ENCODE assay signal across 8 cellular contexts in genomic region chr7:18610331-18610948, GRCh38.
A peak's percentile ranks its signal among the peaks of the same experiment; 100 is the strongest.
DNase-seq lines count a peak whose midpoint lies in the region; ATAC-seq and TF ChIP-seq lines count a peak whose summit lies in the region.

No MANE protein-coding gene starts in this region.

- H3K4me3 Mint-ChIP-seq in endodermal cell = no peak overlapping the region
- H3K4me3 Mint-ChIP-seq in activated naive CD4-positive, alpha-beta T cell treated with anti-CD3 and anti-CD28 coated beads for 36 hours = no peak overlapping the region

- TF ChIP-seq CTCF in heart right ventricle (IDR thresholded peaks at IDR 0.05) = peak in 8 of 9 donors; percentile 17 to 61 (median 46)
- TF ChIP-seq CTCF in endodermal cell (conservative IDR thresholded peaks at IDR 0.05) = peak; percentile 83
- peak; percentile 45 for TF ChIP-seq CTCF in psoas muscle (IDR thresholded peaks at IDR 0.05)

- WGBS in heart right ventricle, 2 donors = 61 to 62% methylated on average over 8 of the region's 8 CpGs
- WGBS in endodermal cell (ENCODE audit: insufficient coverage in 1 of 2, insufficient read length in 1 of 2), 2 experiments = 23 to 40% methylated on average over 5 to 8 of the region's 8 CpGs
- 55 to 63% (median 57%) methylated on average over 8 of the region's 8 CpGs for WGBS in psoas muscle, 3 donors

- H3K27me3 ChIP-seq in heart right ventricle (no peaks in the 10 kb centered on the region), endodermal cell (ENCODE audit: control insufficient read depth, insufficient read depth, low read length, poor library complexity, severe bottlenecking) (no peaks in the 10 kb centered on the region), psoas muscle (ENCODE audit: insufficient read depth in 3 of 3, low read length in 2 of 3) (no peaks in the 10 kb centered on the region)

- peaks cover 3% of the 10 kb centered on the region for H3K36me3 Mint-ChIP-seq in endodermal cell (ENCODE audit: low read depth)
- no peaks in the 10 kb centered on the region for H3K36me3 Mint-ChIP-seq in activated naive CD4-positive, alpha-beta T cell treated with anti-CD3 and anti-CD28 coated beads for 36 hours (ENCODE audit: low read depth)

- no peak for ATAC-seq in heart right ventricle
- ATAC-seq in left cardiac atrium = no peak
- ATAC-seq in psoas muscle = no peak

- H3K27ac Mint-ChIP-seq in endodermal cell = no peak overlapping the region
- no peak overlapping the region for H3K27ac Mint-ChIP-seq in activated naive CD4-positive, alpha-beta T cell treated with anti-CD3 and anti-CD28 coated beads for 36 hours

- intact Hi-C loops in heart right ventricle (cut with DNase I) = no loop called here
- intact Hi-C loops in left cardiac atrium (cut with DNase I) = no loop called here
- intact Hi-C loops in psoas muscle (cut with DNase I) = loop anchor here in 1 of 2 donors (1.0 kb wide), 1 partner anchor 35 kb away; no protein-coding TSS in a partner anchor
- intact Hi-C loops in activated naive CD4-positive, alpha-beta T cell treated with anti-CD3 and anti-CD28 coated beads for 36 hours (cut with micrococcal nuclease) = no loop called here

- H3K9ac ChIP-seq in endodermal cell (ENCODE audit: extremely low read depth, low read length, poor library complexity, severe bottlenecking) = no peak overlapping the region

- peaks cover 0 to 9% (median 6%) of the 10 kb centered on the region in 11 donors for H3K9me3 ChIP-seq in heart right ventricle
- H3K9me3 ChIP-seq in endodermal cell (ENCODE audit: control insufficient read depth, low read length) = peaks cover 7% of the 10 kb centered on the region
- no peaks in the 10 kb centered on the region for H3K9me3 ChIP-seq in psoas muscle

- H3K27me3 Mint-ChIP-seq in endodermal cell (ENCODE audit: insufficient read depth) = no peaks in the 10 kb centered on the region
- no peaks in the 10 kb centered on the region for H3K27me3 Mint-ChIP-seq in activated naive CD4-positive, alpha-beta T cell treated with anti-CD3 and anti-CD28 coated beads for 36 hours (ENCODE audit: low read depth)

- H3K27ac ChIP-seq in heart right ventricle = no peak overlapping the region
- H3K27ac ChIP-seq in endodermal cell (ENCODE audit: low read depth, low read length) = no peak overlapping the region
- no peak overlapping the region for H3K27ac ChIP-seq in psoas muscle

- H3K9me3 Mint-ChIP-seq in endodermal cell = peaks cover 6% of the 10 kb centered on the region
- peaks cover 1% of the 10 kb centered on the region for H3K9me3 Mint-ChIP-seq in activated naive CD4-positive, alpha-beta T cell treated with anti-CD3 and anti-CD28 coated beads for 36 hours

- CTCF ChIA-PET in activated naive CD4-positive, alpha-beta T cell treated with anti-CD3 and anti-CD28 coated beads for 36 hours (lab: Charles Lee) = no interaction called here

- H3K4me3 ChIP-seq in heart right ventricle (no peak overlapping the region), endodermal cell (ENCODE audit: low read length) (no peak overlapping the region), psoas muscle (no peak overlapping the region)

- H3K36me3 ChIP-seq in heart right ventricle (peaks cover 0 to 35% (median 0%) of the 10 kb centered on the region in 9 donors), endodermal cell (ENCODE audit: control insufficient read depth, insufficient read depth, low read length) (no peaks in the 10 kb centered on the region), psoas muscle (ENCODE audit: insufficient read depth in 1 of 2, low read depth in 1 of 2) (peaks cover 0 to 4% of the 10 kb centered on the region in 2 donors)

- H3K4me1 Mint-ChIP-seq in endodermal cell = peaks cover 10% of the 10 kb centered on the region
- H3K4me1 Mint-ChIP-seq in activated naive CD4-positive, alpha-beta T cell treated with anti-CD3 and anti-CD28 coated beads for 36 hours (ENCODE audit: low read depth) = no peaks in the 10 kb centered on the region

- DNase-seq in heart right ventricle = no peak
- DNase-seq in left cardiac atrium = no peak
- DNase-seq in NCI-H2227 (lab: John Stamatoyannopoulos, UW; ENCODE audit: unreplicated experiment) = peak; percentile 56
- peak; percentile 76 for DNase-seq in endodermal cell
- DNase-seq in psoas muscle = no peak
- DNase-seq in OCI-M2 (lab: John Stamatoyannopoulos, UW; ENCODE audit: unreplicated experiment) = no peak
- no peak for DNase-seq in GOT3 (lab: John Stamatoyannopoulos, UW)
- DNase-seq in activated naive CD4-positive, alpha-beta T cell treated with anti-CD3 and anti-CD28 coated beads for 36 hours = no peak

- H3K4me1 ChIP-seq in heart right ventricle (peaks cover 0 to 9% (median 0%) of the 10 kb centered on the region in 9 donors), endodermal cell (ENCODE audit: control insufficient read depth, insufficient read depth, low read length) (no peaks in the 10 kb centered on the region), psoas muscle (no peaks in the 10 kb centered on the region)

Comparison
In these comparisons a context has a peak if more than half of its experiments do, and no peak if none do; other contexts are left out.
1. DNase-seq: peak in NCI-H2227 (single experiment) and endodermal cell (single experiment); none in heart right ventricle (0 of 2), left cardiac atrium (single experiment), psoas muscle (0 of 2), OCI-M2 (single experiment), GOT3 (single experiment) and activated naive CD4-positive, alpha-beta T cell treated with anti-CD3 and anti-CD28 coated beads for 36 hours (single experiment).
2. Peak in every context shown above with its lines, with median percentiles within 50 percentile points of each other: CTCF ChIP-seq.